15 cellular contexts compared by ENCODE assay signal in genomic region chr2:226657340-226658053, GRCh38.
DNase-seq lines count a peak whose midpoint lies in the region; ATAC-seq, FAIRE-seq and TF ChIP-seq lines count a peak whose summit lies in the region.
"Had no signal": no experiment of that assay in that cellular context is flagged by ENCODE, and none has a peak within 500 bp of the region (broad histone marks: within the 10 kb centered on the region; RNA-seq: fewer than 3 reads in every experiment).

No MANE protein-coding gene starts in this region.

- no peak overlapping the region for H3K14ac ChIP-seq in IMR-90 (replicated peaks; ENCODE audit: low read depth, low read length)

- H2BK20ac ChIP-seq in IMR-90 (ENCODE audit: low read depth, low read length) = peak overlapping the region; percentile 1; the same call in 1 of the 2 replicates

- H3K36me3 ChIP-seq in IMR-90 (ENCODE audit: control insufficient read depth, insufficient read depth, low read length) (no peaks in the 10 kb centered on the region), HepG2 (replicated peaks in 1 of 2; ENCODE audit: control insufficient read depth in 1 of 2, insufficient read depth in 2 of 2, low read length in 2 of 2) (no peaks in the 10 kb centered on the region), psoas muscle (ENCODE audit: insufficient read depth in 1 of 2, low read depth in 1 of 2) (no peaks in the 10 kb centered on the region), Karpas-422 (ENCODE audit: insufficient read depth, low read length) (no peaks in the 10 kb centered on the region)
- H3K36me3 ChIP-seq: BLaER1, HAP-1 had no signal

- H3K9me3 ChIP-seq in IMR-90 (ENCODE audit: control insufficient read depth, insufficient read depth, low read length) (no peaks in the 10 kb centered on the region), HepG2 (ENCODE audit: low read length) (no peaks in the 10 kb centered on the region), psoas muscle (no peaks in the 10 kb centered on the region), Karpas-422 (ENCODE audit: low read length) (no peaks in the 10 kb centered on the region)
- H3K9me3 ChIP-seq: BLaER1, HAP-1 had no signal

- peaks cover 15% of the 10 kb centered on the region for H3K4me1 Mint-ChIP-seq in activated naive CD8-positive, alpha-beta T cell treated with anti-CD3 and anti-CD28 coated beads, Interleukin-2, amount 10 ng/mL, durations not matched to agents 7 days and 5 days
- H3K4me1 Mint-ChIP-seq in activated naive CD8-positive, alpha-beta T cell treated with anti-CD3 and anti-CD28 coated beads, Interleukin-2, amount 50 U/mL, for 24 hours = peaks cover 2% of the 10 kb centered on the region

- H2BK120ac ChIP-seq in IMR-90 (ENCODE audit: low read depth, low read length) = no peak overlapping the region

- no peak overlapping the region for H3K56ac ChIP-seq in IMR-90 (ENCODE audit: extremely low read depth, insufficient read depth, low read length)

- H4K5ac ChIP-seq in IMR-90 (ENCODE audit: low read depth, low read length) = no peak overlapping the region

- TF ChIP-seq EP300 in HepG2 (IDR thresholded peaks at IDR 0.05; ENCODE audit: low read depth in 2 of 2, low read length in 2 of 2) = peak in 1 of 2 experiments; percentile 96; a peak in 3 of 4 replicates
- peak; percentile 64 for TF ChIP-seq EP300 in HepG2 (CRISPR knock-in tag; IDR thresholded peaks at IDR 0.05; ENCODE audit: borderline replicate concordance)

- H2AK5ac ChIP-seq in IMR-90 (ENCODE audit: low read depth, low read length) = no peak overlapping the region

- H3K4me1 ChIP-seq in IMR-90 (ENCODE audit: control insufficient read depth, insufficient read depth, low read length) = peaks cover 19% of the 10 kb centered on the region
- H3K4me1 ChIP-seq in HepG2 (ENCODE audit: insufficient read depth, low read length) = peaks cover 90% of the 10 kb centered on the region
- H3K4me1 ChIP-seq in psoas muscle = peaks cover 30% of the 10 kb centered on the region
- H3K4me1 ChIP-seq in Karpas-422 (ENCODE audit: low read length) = no peaks in the 10 kb centered on the region

- peaks cover 4% of the 10 kb centered on the region for H3K36me3 Mint-ChIP-seq in activated naive CD8-positive, alpha-beta T cell treated with anti-CD3 and anti-CD28 coated beads, Interleukin-2, amount 10 ng/mL, durations not matched to agents 7 days and 5 days
- H3K36me3 Mint-ChIP-seq in activated naive CD8-positive, alpha-beta T cell treated with anti-CD3 and anti-CD28 coated beads, Interleukin-2, amount 50 U/mL, for 24 hours (ENCODE audit: low read depth) = no peaks in the 10 kb centered on the region

- FAIRE-seq in HepG2 (lab: Jason Lieb, UNC) = peak; percentile 74
- FAIRE-seq in GM12892 (lab: Jason Lieb, UNC) = no peak
- FAIRE-seq: GM12878, H1 had no signal

- no peaks in the 10 kb centered on the region for H4K20me1 ChIP-seq in IMR-90 (ENCODE audit: insufficient read depth, low read length)
- H4K20me1 ChIP-seq in HepG2 (ENCODE audit: insufficient read depth, low read length) = no peaks in the 10 kb centered on the region
- H4K20me1 ChIP-seq in Karpas-422 (ENCODE audit: insufficient read depth, low read depth, low read length) = no peaks in the 10 kb centered on the region
- H4K20me1 ChIP-seq: BLaER1 had no signal

- H3K27me3 Mint-ChIP-seq in activated naive CD8-positive, alpha-beta T cell treated with anti-CD3 and anti-CD28 coated beads, Interleukin-2, amount 10 ng/mL, durations not matched to agents 7 days and 5 days = no peaks in the 10 kb centered on the region
- no peaks in the 10 kb centered on the region for H3K27me3 Mint-ChIP-seq in activated naive CD8-positive, alpha-beta T cell treated with anti-CD3 and anti-CD28 coated beads, Interleukin-2, amount 50 U/mL, for 24 hours

- H3K4ac ChIP-seq in IMR-90 (ENCODE audit: low read depth, low read length) = no peak overlapping the region

- H3K27me3 ChIP-seq in IMR-90 (ENCODE audit: control insufficient read depth, insufficient read depth, low read length) = no peaks in the 10 kb centered on the region
- H3K27me3 ChIP-seq in HepG2 (ENCODE audit: control insufficient read depth in 1 of 2, insufficient read depth in 2 of 2, low read length in 2 of 2) = no peaks in the 10 kb centered on the region
- H3K27me3 ChIP-seq in psoas muscle (ENCODE audit: insufficient read depth in 3 of 3, low read length in 2 of 3) = no peaks in the 10 kb centered on the region
- H3K27me3 ChIP-seq in Karpas-422 (ENCODE audit: low read length) = no peaks in the 10 kb centered on the region
- H3K27me3 ChIP-seq: BLaER1 had no signal

- H3K9me3 Mint-ChIP-seq in activated naive CD8-positive, alpha-beta T cell treated with anti-CD3 and anti-CD28 coated beads, Interleukin-2, amount 10 ng/mL, durations not matched to agents 7 days and 5 days = peaks cover 3% of the 10 kb centered on the region
- no peaks in the 10 kb centered on the region for H3K9me3 Mint-ChIP-seq in activated naive CD8-positive, alpha-beta T cell treated with anti-CD3 and anti-CD28 coated beads, Interleukin-2, amount 50 U/mL, for 24 hours
- H3K9me3 Mint-ChIP-seq: HFFc6 had no signal

- H3K9ac ChIP-seq in IMR-90 (ENCODE audit: low read depth, low read length) (no peak overlapping the region), HepG2 (ENCODE audit: insufficient read depth, low read depth, low read length) (no peak overlapping the region), Karpas-422 (ENCODE audit: low read length) (no peak overlapping the region)
- H3K9ac ChIP-seq: BLaER1 had no signal

- BruUV-seq in IMR-90 (replicated peaks; lab: Mats Ljungman, UMichigan) (no TSS peak), HepG2 (replicated peaks; lab: Mats Ljungman, UMichigan) (no TSS peak)

- dilution Hi-C loops in IMR-90 (cut with HindIII; ENCODE audit: low sequenced_read_pairs, unreplicated experiment) = no loop called here

- H2AFZ ChIP-seq in IMR-90 (replicated peaks; ENCODE audit: low read length, poor library complexity) (no peak overlapping the region), HepG2 (ENCODE audit: low read length) (no peak overlapping the region), Karpas-422 (ENCODE audit: low read length) (no peak overlapping the region)

- H4K91ac ChIP-seq in IMR-90 (ENCODE audit: insufficient read depth, low read depth, low read length) = no peak overlapping the region

- CTCF ChIA-PET in IMR-90 (lab: Yijun Ruan, JAX) = interaction anchor here (0.7 kb wide), 1 partner anchor 763 kb away, joined by 3 read pairs; no protein-coding TSS in a partner anchor
- CTCF ChIA-PET in HepG2 (lab: Yijun Ruan, JAX; ENCODE audit: low intra/inter-chr PET ratio, low total read pairs) = no interaction called here

- no peak overlapping the region for H3K4me3 Mint-ChIP-seq in activated naive CD8-positive, alpha-beta T cell treated with anti-CD3 and anti-CD28 coated beads, Interleukin-2, amount 10 ng/mL, durations not matched to agents 7 days and 5 days
- H3K4me3 Mint-ChIP-seq in activated naive CD8-positive, alpha-beta T cell treated with anti-CD3 and anti-CD28 coated beads, Interleukin-2, amount 50 U/mL, for 24 hours = no peak overlapping the region
- H3K4me3 Mint-ChIP-seq: HFFc6 had no signal

- H3K18ac ChIP-seq in IMR-90 (ENCODE audit: low read depth, low read length) = peak overlapping the region; percentile 12; the same call in 1 of the 2 replicates

- no peak overlapping the region for H2BK5ac ChIP-seq in IMR-90 (ENCODE audit: low read depth, low read length, poor library complexity, severe bottlenecking)

- POLR2A ChIA-PET in activated naive CD8-positive, alpha-beta T cell treated with anti-CD3 and anti-CD28 coated beads, Interleukin-2, amount 10 ng/mL, durations not matched to agents 7 days and 5 days (lab: Charles Lee) = no interaction called here
- POLR2A ChIA-PET in IMR-90 (lab: Charles Lee; ENCODE audit: unreplicated experiment) (interaction anchor here (1.0 kb wide), 1 partner anchor 539 kb away, joined by 4 read pairs; no protein-coding TSS in a partner anchor), HepG2 (lab: Yijun Ruan, JAX) (interaction anchor here (1.0 to 2.2 kb wide), 3 partner anchors 76 to 143 kb away, joined by 3 to 5 read pairs (median 5); partner anchors contain the start of gene IRS1)

- in situ Hi-C loops in IMR-90 (cut with MboI; ENCODE audit: low sequenced_read_pairs) = loop anchor here (10.0 kb wide), 1 partner anchor 137 kb away; the partner anchor contains the start of gene IRS1
- in situ Hi-C loops in HepG2 (cut with HindIII; ENCODE audit: extremely low pct_ligation_motif_present, low pct_unique_long_range_greater_than_20kb) = no loop called here

- DNase-seq in activated naive CD8-positive, alpha-beta T cell treated with anti-CD3 and anti-CD28 coated beads, Interleukin-2, amount 10 ng/mL, durations not matched to agents 7 days and 5 days = no peak
- no peak for DNase-seq in activated naive CD8-positive, alpha-beta T cell treated with anti-CD3 and anti-CD28 coated beads, Interleukin-2, amount 50 U/mL, for 24 hours
- no peak for DNase-seq in IMR-90
- peak; percentile 89 for DNase-seq in HepG2 (ENCODE audit: low spot score)
- no peak for DNase-seq in psoas muscle
- no peak for DNase-seq in Karpas-422
- DNase-seq in GM12892 (ENCODE audit: insufficient read length) = no peak
- DNase-seq in anterior cingulate cortex (lab: John Stamatoyannopoulos, UW) = no peak
- DNase-seq: AML-193, DMS79, HFFc6 had no signal

- H3K79me2 ChIP-seq in HepG2 (ENCODE audit: insufficient read depth, low read length) (no peaks in the 10 kb centered on the region), Karpas-422 (ENCODE audit: low read length) (no peaks in the 10 kb centered on the region)

- no peak overlapping the region for H2AK9ac ChIP-seq in IMR-90 (replicated peaks; ENCODE audit: low read depth, low read length, poor library complexity)

- no peak for ATAC-seq in activated naive CD8-positive, alpha-beta T cell treated with anti-CD3 and anti-CD28 coated beads, Interleukin-2, amount 10 ng/mL, durations not matched to agents 7 days and 5 days (ENCODE audit: low read depth)
- ATAC-seq in activated naive CD8-positive, alpha-beta T cell treated with anti-CD3 and anti-CD28 coated beads, Interleukin-2, amount 50 U/mL, for 24 hours = no peak
- ATAC-seq in IMR-90 (ENCODE audit: low read depth) (no peak), HepG2 (peak; percentile 89), psoas muscle (no peak)
- ATAC-seq: GM12878 had no signal

- H2BK15ac ChIP-seq in IMR-90 (ENCODE audit: low read depth, low read length) = 0 out of 3 replicates have a peak overlapping the region, but pooled peaks have one; percentile 11

- H3K23ac ChIP-seq in IMR-90 (ENCODE audit: low read depth, low read length) = no peak overlapping the region

- no CpG with 5 or more reads among the region's 6 CpGs for WGBS in IMR-90 (ENCODE audit: extremely low coverage in 2 of 2, insufficient read length in 1 of 2), 2 experiments
- 33% methylated on average over 6 of the region's 6 CpGs for WGBS in HepG2 (ENCODE audit: low lambda C conversion rate)
- 94 to 99% (median 96%) methylated on average over 6 of the region's 6 CpGs for WGBS in psoas muscle, 3 donors

- no peak for TF ChIP-seq CTCF in IMR-90 (conservative IDR thresholded peaks at IDR 0.05; ENCODE audit: low read depth, low read length)
- no peak for TF ChIP-seq CTCF in HepG2 (CRISPR knock-in tag; IDR thresholded peaks at IDR 0.05)
- TF ChIP-seq CTCF in psoas muscle (IDR thresholded peaks at IDR 0.05) = no peak

- no peak overlapping the region for H4K8ac ChIP-seq in IMR-90 (ENCODE audit: low read depth in 2 of 2, low read length in 2 of 2)

- H3K27ac ChIP-seq in IMR-90 (ENCODE audit: insufficient read depth, low read length) (no peak overlapping the region), HepG2 (ENCODE audit: extremely low read length, insufficient read depth, low read length) (peak overlapping the region; percentile 64), psoas muscle (peak overlapping the region; percentile 89), Karpas-422 (ENCODE audit: low read length) (no peak overlapping the region)
- H3K27ac ChIP-seq: BLaER1 had no signal

- TF ChIP-seq POLR2A in IMR-90 (IDR thresholded peaks at IDR 0.05; ENCODE audit: low read depth, low read length) = no peak
- TF ChIP-seq POLR2A in HepG2 (IDR thresholded peaks at IDR 0.05; ENCODE audit: insufficient read depth in 1 of 2, low read depth in 2 of 2, low read length in 2 of 2) = no peak
- no peak for TF ChIP-seq POLR2A in GM12892 (IDR thresholded peaks at IDR 0.05; ENCODE audit: low read depth, low read length)

- H3K9me1 ChIP-seq in IMR-90 (ENCODE audit: insufficient read depth, low read length) = peaks cover 17% of the 10 kb centered on the region

- H3K9me2 ChIP-seq in Karpas-422 (replicated peaks; ENCODE audit: insufficient read depth, low read length) = no peaks in the 10 kb centered on the region

- no peak overlapping the region for H3K4me3 ChIP-seq in IMR-90 (ENCODE audit: insufficient read depth, low read depth, low read length)
- no peak overlapping the region for H3K4me3 ChIP-seq in HepG2 (replicated peaks in 1 of 3; ENCODE audit: insufficient read depth in 1 of 3, low read depth in 2 of 3, low read length in 3 of 3)
- no peak overlapping the region for H3K4me3 ChIP-seq in psoas muscle
- H3K4me3 ChIP-seq in Karpas-422 (ENCODE audit: low read length) = no peak overlapping the region
- H3K4me3 ChIP-seq: BLaER1, GM12878, HAP-1 had no signal

- H3K79me1 ChIP-seq in IMR-90 (ENCODE audit: low read depth in 1 of 2, low read length in 2 of 2) = peaks cover 6 to 22% of the 10 kb centered on the region in 2 experiments; a peak in 2 of 4 replicates

- no peak for TF ChIP-seq RAD21 in IMR-90 (IDR thresholded peaks at IDR 0.05; ENCODE audit: low read length)
- no peak for TF ChIP-seq RAD21 in HepG2 (CRISPR knock-in tag; IDR thresholded peaks at IDR 0.05)

- H3K27ac Mint-ChIP-seq in activated naive CD8-positive, alpha-beta T cell treated with anti-CD3 and anti-CD28 coated beads, Interleukin-2, amount 10 ng/mL, durations not matched to agents 7 days and 5 days = peak overlapping the region; percentile 11
- no peak overlapping the region for H3K27ac Mint-ChIP-seq in activated naive CD8-positive, alpha-beta T cell treated with anti-CD3 and anti-CD28 coated beads, Interleukin-2, amount 50 U/mL, for 24 hours
- H3K27ac Mint-ChIP-seq: HFFc6 had no signal

- intact Hi-C loops in IMR-90 (cut with micrococcal nuclease) = no loop called here
- intact Hi-C loops in HepG2 (cut with micrococcal nuclease; ENCODE audit: unreplicated experiment) = loop anchor here (1.0 to 10.0 kb wide), 4 partner anchors 38 to 495 kb away; no protein-coding TSS in a partner anchor
- intact Hi-C loops in psoas muscle (cut with DNase I) = loop anchor here in 1 of 2 donors (2.0 to 10.0 kb wide), 4 partner anchors 139 to 523 kb away; no protein-coding TSS in a partner anchor

- no peak overlapping the region for H3K4me2 ChIP-seq in IMR-90 (ENCODE audit: low read depth, low read length)
- peak overlapping the region; percentile 40 for H3K4me2 ChIP-seq in HepG2 (ENCODE audit: low read depth, low read length)
- no peak overlapping the region for H3K4me2 ChIP-seq in Karpas-422 (ENCODE audit: low read depth, low read length, poor library complexity, severe bottlenecking)
- H3K4me2 ChIP-seq: BLaER1 had no signal

Comparison
In these comparisons a context has a peak if more than half of its experiments do, and no peak if none do; other contexts are left out.
1. H3K27ac ChIP-seq: peak in HepG2 (single experiment) and psoas muscle (single experiment); none in IMR-90 (single experiment) and Karpas-422 (single experiment).